ENCODE assay signal across 8 cellular contexts in genomic region chr1:2525896-2526823, GRCh38. TPM values are rescaled to one million over a fixed set of nuclear protein-coding genes. Genes with fewer than 3 reads are reported as not detected.
DNase-seq lines count a peak whose midpoint lies in the region; ATAC-seq, FAIRE-seq and TF ChIP-seq lines count a peak whose summit lies in the region.

Gene PANK4, minus strand, starts transcription at chr1:2526596. Its CDS starts 9 bp downstream, at chr1:2526587.

- H3K36me3 Mint-ChIP-seq in central memory CD8-positive, alpha-beta T cell (ENCODE audit: insufficient read depth) = peaks cover 5% of the 10 kb centered on the region

- TF ChIP-seq CTCF in AG04449 (IDR thresholded peaks at IDR 0.05; ENCODE audit: insufficient read depth, low read length, missing control alignments) (peak; percentile 28), kidney (IDR thresholded peaks at IDR 0.05; ENCODE audit: borderline replicate concordance, extremely low read depth, insufficient read depth) (peak; percentile 11)

- H3K27me3 Mint-ChIP-seq in central memory CD8-positive, alpha-beta T cell = peaks cover 7% of the 10 kb centered on the region

- intact Hi-C loops in kidney (cut with DNase I) = no loop called here

- peak within 1 kb of the TSS; percentile 33 to 72 for H3K9ac ChIP-seq in kidney (ENCODE audit: low read length in 2 of 2)

- no peak for FAIRE-seq in kidney (lab: Jason Lieb, UNC)

- POLR2A ChIA-PET in AG04449 (lab: Yijun Ruan, JAX) = interaction anchor here (0.6 to 1.6 kb wide), 7 partner anchors 9 to 113 kb away, joined by 3 to 8 read pairs (median 4); partner anchors contain the start of gene PEX10

- peak within 1 kb of the TSS; percentile 80 to 81 for H3K27ac ChIP-seq in kidney (ENCODE audit: low read depth in 2 of 2, low read length in 2 of 2)

- peak within 1 kb of the TSS; percentile 92 for H3K4me3 Mint-ChIP-seq in central memory CD8-positive, alpha-beta T cell

- H3K36me3 ChIP-seq in kidney (ENCODE audit: control insufficient read depth in 1 of 2, insufficient read depth in 2 of 2, low read length in 2 of 2) = peaks cover 3 to 8% of the 10 kb centered on the region in 2 donors

- no peaks in the 10 kb centered on the region for H3K9me3 Mint-ChIP-seq in central memory CD8-positive, alpha-beta T cell

- peak within 1 kb of the TSS; percentile 91 for H3K4me3 ChIP-seq in AG04449 (ENCODE audit: low read depth, low read length)
- peak within 1 kb of the TSS; percentile 70 to 72 for H3K4me3 ChIP-seq in kidney (ENCODE audit: low read length in 2 of 2)

- peak within 1 kb of the TSS; percentile 89 for H3K27ac Mint-ChIP-seq in central memory CD8-positive, alpha-beta T cell (ENCODE audit: low read depth)

- H3K4me1 ChIP-seq in kidney (ENCODE audit: control insufficient read depth in 1 of 2, insufficient read depth in 1 of 2, low read depth in 1 of 2, low read length in 2 of 2) = peaks cover 11 to 29% of the 10 kb centered on the region in 2 donors

- ATAC-seq in GM18861 (IDR thresholded peaks at IDR 0.05; ENCODE audit: unreplicated experiment) (peak; percentile 56), HG03095 (IDR thresholded peaks at IDR 0.05; ENCODE audit: unreplicated experiment) (peak; percentile 87)
- ATAC-seq in activated CD4-positive, CD25-positive, alpha-beta regulatory T cell treated with anti-CD3 and anti-CD28 coated beads, Interleukin-2, amount 50 U/mL, for 24 hours = peak; percentile 94 to 95
- peak; percentile 92 for ATAC-seq in central memory CD8-positive, alpha-beta T cell (replicated peaks; ENCODE audit: extremely low read depth, poor library complexity, severe bottlenecking)

- no peaks in the 10 kb centered on the region for H3K9me3 ChIP-seq in kidney (ENCODE audit: control insufficient read depth in 1 of 2, low read length in 2 of 2)

- CTCF ChIA-PET in AG04449 (lab: Yijun Ruan, JAX) = interaction anchor here (1.0 to 4.6 kb wide), 4 partner anchors 8 to 82 kb away, joined by 3 to 24 read pairs (median 11); no protein-coding TSS in a partner anchor

- H3K4me1 Mint-ChIP-seq in central memory CD8-positive, alpha-beta T cell = peaks cover 42% of the 10 kb centered on the region

- peak; percentile 59 for DNase-seq in AG04449 (ENCODE audit: low read depth, low spot score)
- DNase-seq in NCI-H226 = peak; percentile 90
- peak; percentile 72 to 76 for DNase-seq in central memory CD8-positive, alpha-beta T cell (ENCODE audit: low spot score in 2 of 2)
- DNase-seq in kidney = peak; percentile 98
- peak; percentile 78 to 82 for DNase-seq in stimulated activated CD4-positive, alpha-beta T cell treated with anti-CD3 and anti-CD28 coated beads, Interleukin-15, amount 100 ng/mL, for 1 hour (ENCODE audit: low read depth in 1 of 2, low spot score in 1 of 2)

RNA-seq across cellular contexts. Expression of gene PANK4, which starts in this region (rescaled TPM):
- 33.7 TPM for total RNA-seq in kidney
- 13.3 TPM for polyA plus RNA-seq in kidney (ENCODE audit: insufficient read depth, low read depth, low replicate concordance)

Comparison
In these comparisons a context has a peak if more than half of its experiments do, and no peak if none do; other contexts are left out.
1. Peak in every context shown above with its lines: DNase-seq, ATAC-seq, H3K4me3 ChIP-seq and H3K27ac ChIP-seq.